In the genomic region with DNA sequence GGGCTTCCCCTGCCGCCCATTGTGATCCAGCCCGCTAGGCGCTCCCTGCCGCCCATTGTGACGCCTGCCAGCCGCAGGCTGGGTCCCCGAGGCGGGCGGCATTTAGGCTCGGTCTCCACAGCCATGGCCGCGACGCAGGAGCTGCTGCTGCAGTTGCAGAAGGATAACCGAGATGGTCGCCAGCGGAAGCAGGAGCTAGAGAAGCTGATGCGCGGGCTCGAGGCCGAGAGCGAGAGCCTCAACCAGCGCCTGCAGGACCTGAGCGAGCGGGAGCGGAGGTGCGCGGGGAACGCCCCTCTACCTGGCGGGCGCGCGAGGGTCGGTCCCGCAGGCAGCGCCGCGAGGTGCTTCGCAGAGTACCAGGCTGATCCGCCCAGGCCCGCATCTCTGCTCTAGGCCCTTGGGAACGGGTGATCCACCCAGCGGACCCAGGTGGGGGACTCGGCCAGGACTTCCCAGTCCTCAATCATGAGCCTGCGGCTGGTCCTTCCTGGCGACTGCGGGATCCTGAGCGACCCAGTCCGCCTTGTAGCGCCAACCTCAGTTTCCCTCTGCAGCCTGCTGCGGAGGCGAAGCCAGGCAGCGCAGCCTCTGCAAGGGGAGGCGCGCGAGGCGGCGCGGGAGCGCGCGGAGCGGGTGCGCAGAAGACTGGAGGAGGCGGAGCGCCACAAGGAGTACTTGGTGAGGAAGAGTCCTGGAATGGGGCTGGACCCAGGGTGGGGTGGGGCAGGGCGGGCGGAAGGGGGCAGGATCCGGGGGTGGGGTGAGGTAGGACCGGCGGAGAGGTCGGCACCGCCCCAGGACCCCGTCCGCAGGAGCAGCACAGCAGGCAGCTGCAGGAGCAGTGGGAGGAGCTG, we compare ENCODE assay signal across 7 cellular contexts. TPM values are rescaled to one million over a fixed set of nuclear protein-coding genes. Genes with fewer than 3 reads are reported as not detected.
DNase-seq lines count a peak whose midpoint lies in the region; ATAC-seq, FAIRE-seq and TF ChIP-seq lines count a peak whose summit lies in the region.
"Not testable (repeated sequence)": the region's sequence is repeated elsewhere in the genome, so short reads cannot be mapped to it uniquely, and the experiment has no call there.

A gene (plus strand): TSS at position 51 of the 857 bp plus-strand sequence. CDS start 73 bp downstream, at position 124.

- not testable (repeated sequence) for H3K36me3 Mint-ChIP-seq in activated naive CD4-positive, alpha-beta T cell treated with anti-CD3 and anti-CD28 coated beads, Interleukin-2, amount 10 ng/mL, durations not matched to agents 7 days and 5 days

- H3K9ac ChIP-seq in MM.1S (ENCODE audit: low read length); endothelial cell of umbilical vein (replicated peaks; ENCODE audit: extremely low read depth, insufficient read depth, low read length); HepG2 (ENCODE audit: insufficient read depth, low read depth, low read length): not testable (repeated sequence)

- H3K4me2 ChIP-seq in MM.1S (ENCODE audit: low read depth, low read length); endothelial cell of umbilical vein (ENCODE audit: insufficient read depth, low read length); HepG2 (ENCODE audit: low read depth, low read length): not testable (repeated sequence)

- POLR2A ChIA-PET in endothelial cell of umbilical vein (lab: Charles Lee): not testable (repeated sequence)
- POLR2A ChIA-PET in HepG2 (lab: Yijun Ruan, JAX): interaction anchor here (1.1 kb wide), 1 partner anchor 10 kb away, joined by 4 read pairs; no protein-coding TSS in a partner anchor

- H3K4me3 Mint-ChIP-seq in activated naive CD4-positive, alpha-beta T cell treated with anti-CD3 and anti-CD28 coated beads, Interleukin-2, amount 10 ng/mL, durations not matched to agents 7 days and 5 days: peak within 1 kb of the TSS; percentile 89

- CTCF ChIA-PET in activated naive CD4-positive, alpha-beta T cell treated with anti-CD3 and anti-CD28 coated beads, Interleukin-2, amount 10 ng/mL, durations not matched to agents 7 days and 5 days (lab: Charles Lee); endothelial cell of umbilical vein (lab: Charles Lee); HepG2 (lab: Yijun Ruan, JAX; ENCODE audit: low intra/inter-chr PET ratio, low total read pairs): not testable (repeated sequence)

- not testable (repeated sequence) for H3K27me3 Mint-ChIP-seq in activated naive CD4-positive, alpha-beta T cell treated with anti-CD3 and anti-CD28 coated beads, Interleukin-2, amount 10 ng/mL, durations not matched to agents 7 days and 5 days

- in situ Hi-C loops in HepG2 (cut with HindIII; ENCODE audit: extremely low pct_ligation_motif_present, low pct_unique_long_range_greater_than_20kb): not testable (repeated sequence)

- not testable (repeated sequence) for H3K9me3 ChIP-seq in MM.1S (replicated peaks; ENCODE audit: insufficient read depth, low read length); endothelial cell of umbilical vein (replicated peaks; ENCODE audit: control insufficient read depth, insufficient read depth, low read length); HepG2 (ENCODE audit: low read length)

- not testable (repeated sequence) for H3K27me3 ChIP-seq in MM.1S (replicated peaks; ENCODE audit: insufficient read depth, low read length); endothelial cell of umbilical vein (ENCODE audit: control insufficient read depth in 2 of 2, insufficient read depth in 2 of 2, low read length in 2 of 2); HepG2 (ENCODE audit: control insufficient read depth in 1 of 2, insufficient read depth in 2 of 2, low read length in 2 of 2)

- not testable (repeated sequence) for DNase-seq in MM.1S; activated naive CD4-positive, alpha-beta T cell treated with anti-CD3 and anti-CD28 coated beads, Interleukin-2, amount 10 ng/mL, durations not matched to agents 7 days and 5 days; endothelial cell of umbilical vein (ENCODE audit: low read depth, low spot score); HepG2 (ENCODE audit: low spot score); retinal pigment epithelial cell (ENCODE audit: low read depth)

- ATAC-seq in GM18508 (IDR thresholded peaks at IDR 0.05; ENCODE audit: insufficient read depth, unreplicated experiment) (peak; percentile 17), HG02642 (IDR thresholded peaks at IDR 0.05; ENCODE audit: poor library complexity, unreplicated experiment) (peak; percentile 5), HepG2 (peak; percentile 58)

- not testable (repeated sequence) for H3K4me1 Mint-ChIP-seq in activated naive CD4-positive, alpha-beta T cell treated with anti-CD3 and anti-CD28 coated beads, Interleukin-2, amount 10 ng/mL, durations not matched to agents 7 days and 5 days

- dilution Hi-C loops in endothelial cell of umbilical vein (cut with MboI; ENCODE audit: extremely low pct_ligation_motif_present, low sequenced_read_pairs): not testable (repeated sequence)

- H3K27ac ChIP-seq in MM.1S (ENCODE audit: low read length): peak within 1 kb of the TSS; percentile 51; the same call in 1 of the 2 replicates
- H3K27ac ChIP-seq in endothelial cell of umbilical vein (ENCODE audit: insufficient read depth, low read depth, low read length); HepG2 (ENCODE audit: extremely low read length, insufficient read depth, low read length): not testable (repeated sequence)

- BruUV-seq in endothelial cell of umbilical vein (replicated peaks; lab: Mats Ljungman, UMichigan); HepG2 (replicated peaks; lab: Mats Ljungman, UMichigan): not testable (repeated sequence)

- H3K79me2 ChIP-seq in MM.1S (ENCODE audit: low read length); endothelial cell of umbilical vein (ENCODE audit: control insufficient read depth, insufficient read depth, low read length); HepG2 (ENCODE audit: insufficient read depth, low read length): not testable (repeated sequence)

- not testable (repeated sequence) for FAIRE-seq in endothelial cell of umbilical vein (lab: Jason Lieb, UNC); HepG2 (lab: Jason Lieb, UNC)

- H3K4me1 ChIP-seq in MM.1S (ENCODE audit: low read length); endothelial cell of umbilical vein (ENCODE audit: control insufficient read depth, extremely low read depth, insufficient read depth, low read length); HepG2 (ENCODE audit: insufficient read depth, low read length): not testable (repeated sequence)

- not testable (repeated sequence) for H3K9me3 Mint-ChIP-seq in activated naive CD4-positive, alpha-beta T cell treated with anti-CD3 and anti-CD28 coated beads, Interleukin-2, amount 10 ng/mL, durations not matched to agents 7 days and 5 days

- H3K4me3 ChIP-seq in MM.1S (ENCODE audit: low read length): not testable (repeated sequence)
- H3K4me3 ChIP-seq in endothelial cell of umbilical vein (replicated peaks in 1 of 3; ENCODE audit: insufficient read depth in 1 of 3, low read depth in 1 of 3, low read length in 3 of 3): peak within 1 kb of the TSS in 1 of 3 experiments; percentile 24
- H3K4me3 ChIP-seq in HepG2 (replicated peaks in 1 of 3; ENCODE audit: insufficient read depth in 1 of 3, low read depth in 2 of 3, low read length in 3 of 3): peak within 1 kb of the TSS in 2 of 3 experiments; percentile 49 to 54; a peak in 3 of 6 replicates
- H3K4me3 ChIP-seq in retinal pigment epithelial cell (ENCODE audit: low read length): peak within 1 kb of the TSS; percentile 45

- H3K9me2 ChIP-seq in MM.1S (replicated peaks; ENCODE audit: insufficient read depth, low read length): not testable (repeated sequence)

- TF ChIP-seq RAD21 in HepG2 (CRISPR knock-in tag; IDR thresholded peaks at IDR 0.05): not testable (repeated sequence)

- not testable (repeated sequence) for H3K36me3 ChIP-seq in MM.1S (replicated peaks; ENCODE audit: insufficient read depth, low read length); endothelial cell of umbilical vein (ENCODE audit: control insufficient read depth in 2 of 2, extremely low read depth in 1 of 2, insufficient read depth in 2 of 2, low read length in 2 of 2); HepG2 (replicated peaks in 1 of 2; ENCODE audit: control insufficient read depth in 1 of 2, insufficient read depth in 2 of 2, low read length in 2 of 2)

- not testable (repeated sequence) for H3F3A ChIP-seq in MM.1S (ENCODE audit: insufficient read depth, low read length)

- H3K27ac Mint-ChIP-seq in activated naive CD4-positive, alpha-beta T cell treated with anti-CD3 and anti-CD28 coated beads, Interleukin-2, amount 10 ng/mL, durations not matched to agents 7 days and 5 days: peak within 1 kb of the TSS; percentile 99

- intact Hi-C loops in endothelial cell of umbilical vein (cut with micrococcal nuclease); HepG2 (cut with micrococcal nuclease; ENCODE audit: unreplicated experiment): not testable (repeated sequence)

- H4K20me1 ChIP-seq in MM.1S (ENCODE audit: insufficient read depth, low read length); endothelial cell of umbilical vein (replicated peaks; ENCODE audit: control insufficient read depth, extremely low read depth, insufficient read depth, low read length); HepG2 (ENCODE audit: insufficient read depth, low read length): not testable (repeated sequence)

- H2AFZ ChIP-seq in MM.1S (ENCODE audit: low read length); HepG2 (ENCODE audit: low read length): not testable (repeated sequence)
- H2AFZ ChIP-seq in endothelial cell of umbilical vein (ENCODE audit: low read depth, low read length): peak within 1 kb of the TSS; percentile 64

- TF ChIP-seq CTCF in MM.1S (IDR thresholded peaks at IDR 0.05; ENCODE audit: low read length); endothelial cell of umbilical vein (IDR thresholded peaks at IDR 0.05; ENCODE audit: extremely low read depth in 1 of 2, insufficient read depth in 1 of 2, low read depth in 1 of 2, low read length in 2 of 2); HepG2 (CRISPR knock-in tag; IDR thresholded peaks at IDR 0.05); retinal pigment epithelial cell (conservative IDR thresholded peaks at IDR 0.05; ENCODE audit: low read depth, low read length): not testable (repeated sequence)

- WGBS in HepG2 (ENCODE audit: low lambda C conversion rate): no CpG with 5 or more reads among the region's 74 CpGs

- TF ChIP-seq EP300 in HepG2 (IDR thresholded peaks at IDR 0.05; ENCODE audit: low read depth in 2 of 2, low read length in 2 of 2); HepG2 (CRISPR knock-in tag; IDR thresholded peaks at IDR 0.05; ENCODE audit: borderline replicate concordance): not testable (repeated sequence)

- not testable (repeated sequence) for H3K9me1 ChIP-seq in endothelial cell of umbilical vein (replicated peaks; ENCODE audit: control insufficient read depth, extremely low read depth, insufficient read depth, low read length)

- TF ChIP-seq POLR2A in endothelial cell of umbilical vein (IDR thresholded peaks at IDR 0.05; ENCODE audit: low read depth, low read length); HepG2 (IDR thresholded peaks at IDR 0.05; ENCODE audit: insufficient read depth in 1 of 2, low read depth in 2 of 2, low read length in 2 of 2): not testable (repeated sequence)

RNA-seq across cellular contexts. Expression of the gene that starts here (rescaled TPM):
- total RNA-seq in endothelial cell of umbilical vein: 1.2 and 1.5 TPM in 2 replicates
- polyA plus RNA-seq in endothelial cell of umbilical vein: 0.47 and 0.75 TPM in 2 replicates
- polyA plus RNA-seq in endothelial cell of umbilical vein (2011; cell fraction: cytosol; rRNA removed): 0.08 and 0.15 TPM in 2 replicates
- polyA plus RNA-seq in endothelial cell of umbilical vein (2011; cell fraction: nucleus; rRNA removed): 1.1 and 2.3 TPM in 2 replicates
- polyA plus RNA-seq in endothelial cell of umbilical vein (2012): 0.18 and 0.59 TPM in 2 replicates
- 0.38 TPM in 1 of 2 replicates, not detected in the other for polyA minus RNA-seq in endothelial cell of umbilical vein
- polyA minus RNA-seq in endothelial cell of umbilical vein (2011; cell fraction: cytosol; rRNA and poly(A)+ RNA removed): not detected
- polyA minus RNA-seq in endothelial cell of umbilical vein (2011; cell fraction: nucleus; rRNA and poly(A)+ RNA removed): 0.72 and 0.87 TPM in 2 replicates
- total RNA-seq in HepG2 (2016; rRNA removed; fragmentation: Illumina TruSeq; extraction: Trizol): 1.2 and 2.9 TPM in 2 replicates
- total RNA-seq in HepG2 (2016; cell fraction: cytosol; rRNA removed; fragmentation: Illumina TruSeq; extraction: Trizol; ENCODE audit: low read depth): 1.9 and 4.2 TPM in 2 replicates
- 0.85 and 0.91 TPM in 2 replicates for total RNA-seq in HepG2 (2016; cell fraction: insoluble cytoplasmic fraction; rRNA removed; fragmentation: Illumina TruSeq; extraction: Trizol)
- 1.3 and 1.9 TPM in 2 replicates for total RNA-seq in HepG2 (2016; cell fraction: membrane; rRNA removed; fragmentation: Illumina TruSeq; extraction: Trizol)
- total RNA-seq in HepG2 (2016; cell fraction: nucleus; rRNA removed; fragmentation: Illumina TruSeq; extraction: Trizol): 1.6 TPM in 2 replicates
- 2.9 and 3.3 TPM in 2 replicates for polyA plus RNA-seq in HepG2 (2011; rRNA removed)
- polyA plus RNA-seq in HepG2 (2011; cell fraction: cytosol; rRNA removed): 3.1 and 4.1 TPM in 2 replicates
- 19.1 and 20.7 TPM in 2 replicates for polyA plus RNA-seq in HepG2 (2011; cell fraction: nucleus; rRNA removed)
- 1.2 and 1.3 TPM in 2 replicates for polyA plus RNA-seq in HepG2 (2012)
- polyA plus RNA-seq in HepG2 (2016; cell fraction: cytosol; fragmentation: Illumina TruSeq; extraction: Trizol; ENCODE audit: low read depth): 0.45 and 0.86 TPM in 2 replicates
- polyA plus RNA-seq in HepG2 (2016; cell fraction: insoluble cytoplasmic fraction; fragmentation: Illumina TruSeq; extraction: Trizol; ENCODE audit: low read depth): 0.90 and 1.4 TPM in 2 replicates
- 0.54 and 0.72 TPM in 2 replicates for polyA plus RNA-seq in HepG2 (2016; cell fraction: membrane; fragmentation: Illumina TruSeq; extraction: Trizol; ENCODE audit: low read depth)
- polyA plus RNA-seq in HepG2 (2016; cell fraction: nucleus; fragmentation: Illumina TruSeq; extraction: Trizol; ENCODE audit: insufficient read depth, low read depth): 3.6 and 4.2 TPM in 2 replicates
- polyA minus RNA-seq in HepG2 (2011; rRNA and poly(A)+ RNA removed; ENCODE audit: low replicate concordance): 1.1 and 3.0 TPM in 2 replicates
- 1.3 and 2.4 TPM in 2 replicates for polyA minus RNA-seq in HepG2 (2011; cell fraction: cytosol; rRNA and poly(A)+ RNA removed)
- 2.2 and 4.0 TPM in 2 replicates for polyA minus RNA-seq in HepG2 (2011; cell fraction: nucleus; rRNA and poly(A)+ RNA removed)

Comparison
In these comparisons a context has a peak if more than half of its experiments do, and no peak if none do; other contexts are left out.
1. ATAC-seq: peak in every context shown above with its lines; median percentile 58 in HepG2; 17 in GM18508; 5 in HG02642.